In the genomic region with DNA sequence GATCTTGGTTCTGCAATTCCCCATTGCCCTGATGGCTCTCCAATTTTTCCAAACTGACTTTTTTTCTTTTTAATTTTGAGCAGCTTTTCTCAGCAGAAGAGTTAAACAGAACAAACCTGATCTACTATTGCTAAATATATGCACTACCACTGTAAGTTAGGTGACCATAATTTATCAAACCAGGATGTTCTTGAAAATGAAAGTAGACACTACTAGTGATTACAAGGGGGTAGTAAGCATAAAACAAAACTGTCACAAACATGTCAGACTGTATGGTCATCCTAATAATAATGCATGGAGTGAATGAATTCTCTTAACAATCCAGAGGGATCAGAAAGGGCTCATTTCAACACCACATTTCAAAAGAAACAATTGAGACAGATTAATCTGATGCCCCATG, we compare ENCODE assay signal across 14 cellular contexts.
"Had no signal": no experiment of that assay in that cellular context is flagged by ENCODE, and none has a peak within 500 bp of the region (broad histone marks: within the 10 kb centered on the region; RNA-seq: fewer than 3 reads in every experiment).

No MANE protein-coding gene starts in this region.

- ATAC-seq: left colon; naive thymus-derived CD4-positive, alpha-beta T cell; stimulated activated naive CD8-positive, alpha-beta T cell treated with anti-CD3 and anti-CD28 coated beads, Interleukin-15, amount 100 ng/mL, for 72 hours had no signal

- DNase-seq: activated B cell treated with CpG ODN at 0.5 μM for 24 hours; activated CD4-positive, alpha-beta T cell treated with anti-CD3 and anti-CD28 coated beads, Interleukin-2, amount 50 U/mL, for 1 hour; activated naive CD4-positive, alpha-beta T cell; activated T-cell treated with anti-CD3 and anti-CD28 coated beads, Interleukin-2, amount 50 U/mL, for 48 hours; esophagus squamous epithelium; foreskin fibroblast; left colon; mammary epithelial cell; naive thymus-derived CD4-positive, alpha-beta T cell; occipital lobe; sigmoid colon; stimulated activated CD4-positive, alpha-beta T cell treated with anti-CD3 and anti-CD28 coated beads, Interleukin-2, amount 100 ng/mL, for 24 hours; stimulated activated naive CD8-positive, alpha-beta T cell treated with anti-CD3 and anti-CD28 coated beads, Interleukin-15, amount 100 ng/mL, for 72 hours had no signal

- H3K36me3 ChIP-seq: esophagus squamous epithelium, sigmoid colon, thoracic aorta had no signal

- H3K4me3 ChIP-seq: esophagus squamous epithelium, sigmoid colon, thoracic aorta had no signal

- H3K27me3 Mint-ChIP-seq: activated B cell treated with CpG ODN at 0.5 μM for 24 hours; naive thymus-derived CD4-positive, alpha-beta T cell; stimulated activated naive CD8-positive, alpha-beta T cell treated with anti-CD3 and anti-CD28 coated beads, Interleukin-15, amount 100 ng/mL, for 72 hours had no signal

- H3K4me3 Mint-ChIP-seq: activated B cell treated with CpG ODN at 0.5 μM for 24 hours had no signal

- H3K27ac Mint-ChIP-seq: activated B cell treated with CpG ODN at 0.5 μM for 24 hours; stimulated activated naive CD8-positive, alpha-beta T cell treated with anti-CD3 and anti-CD28 coated beads, Interleukin-15, amount 100 ng/mL, for 72 hours had no signal

- H3K27me3 ChIP-seq: esophagus squamous epithelium, sigmoid colon had no signal

- H3K27ac ChIP-seq: esophagus squamous epithelium, sigmoid colon, thoracic aorta had no signal

- H3K4me1 ChIP-seq: esophagus squamous epithelium, sigmoid colon had no signal
